ENCODE assay signal across 21 cellular contexts in the genomic region with DNA sequence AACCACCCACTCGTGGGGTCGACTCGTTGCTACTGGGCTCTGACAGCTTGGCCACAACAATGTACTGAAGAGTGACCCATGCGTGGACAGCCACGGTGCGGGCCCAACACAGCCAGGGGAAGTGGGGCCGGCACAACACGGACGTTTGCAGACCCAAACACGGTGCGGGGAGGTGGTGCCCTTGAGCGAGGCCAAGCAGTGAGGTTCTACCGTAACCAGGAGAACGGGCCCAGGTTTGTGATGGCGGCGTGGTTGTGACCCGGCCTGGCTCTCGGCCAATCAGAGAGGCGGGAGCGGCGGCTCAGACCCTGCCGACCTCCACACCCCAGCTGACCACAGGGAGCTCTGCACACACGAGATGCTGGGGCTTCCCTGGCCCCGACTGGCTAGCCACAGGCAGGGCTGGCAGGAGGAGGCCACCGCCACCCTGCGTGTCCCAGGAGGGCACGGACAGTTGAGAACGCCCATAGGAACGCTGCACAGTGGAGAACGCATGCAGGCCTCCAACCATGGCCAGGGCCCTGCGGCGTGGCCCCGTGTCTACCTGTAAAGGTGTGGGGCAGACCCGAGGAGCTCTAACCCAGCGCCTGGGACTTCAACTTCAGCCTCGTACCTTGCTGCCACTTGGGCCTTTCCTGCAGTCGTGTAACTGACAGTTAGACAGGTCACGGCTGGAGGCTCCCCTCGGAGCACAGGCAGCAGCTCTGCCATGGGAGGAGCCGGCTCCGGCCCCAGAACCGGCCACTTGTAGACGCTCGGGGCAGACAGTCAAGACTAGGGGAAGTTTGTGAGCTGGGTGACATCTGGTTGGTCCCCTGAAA. TPM values are rescaled to one million over a fixed set of nuclear protein-coding genes. Genes with fewer than 3 reads are reported as not detected.
DNase-seq lines count a peak whose midpoint lies in the region; ATAC-seq lines count a peak whose summit lies in the region.
"Had no signal": no experiment of that assay in that cellular context is flagged by ENCODE, and none has a peak within 500 bp of the region (broad histone marks: within the 10 kb centered on the region; RNA-seq: fewer than 3 reads in every experiment).

No MANE protein-coding gene starts in this region.

- no peaks in the 10 kb centered on the region for H3K27me3 ChIP-seq in H7 (ENCODE audit: control insufficient read depth, insufficient read depth, low read length)
- H3K27me3 ChIP-seq in SJCRH30, result no peaks in the 10 kb centered on the region
- H3K27me3 ChIP-seq in right cardiac atrium (ENCODE audit: control insufficient read depth, insufficient read depth), result no peaks in the 10 kb centered on the region

- WGBS in right cardiac atrium, result 84% methylated on average over 44 of the region's 44 CpGs

- DNase-seq in H7 (peak; percentile 71), SJCRH30 (no peak), right cardiac atrium (peak in 2 of 3 donors; percentile 44 to 62), posterior vena cava (ENCODE audit: low spot score) (peak; percentile 79), HT-29 (ENCODE audit: low spot score) (no peak), NCI-H2029 (lab: John Stamatoyannopoulos, UW) (no peak), NCI-H1417 (lab: John Stamatoyannopoulos, UW) (no peak)
- DNase-seq: activated CD8-positive, alpha-beta memory T cell treated with anti-CD3 and anti-CD28 coated beads for 24 hours; activated T-cell treated with anti-CD3 and anti-CD28 coated beads, Interleukin-2, amount 50 U/mL, for 48 hours; effector memory CD4-positive, alpha-beta T cell; GF-D8; HCEC 1CT; kidney glomerular epithelial cell; mesenchymal stem cell; naive B cell; NCI-H526 treated with DMSO at 0.1 percent for 48 hours; stimulated activated CD4-positive, alpha-beta T cell treated with anti-CD3 and anti-CD28 coated beads, Interleukin-4, amount 100 ng/mL, for 24 hours; stimulated activated naive CD4-positive, alpha-beta T cell treated with Interleukin-2 at 50 U/mL for 16 hours; SW 1271 had no signal

- H3K27ac ChIP-seq in SJCRH30, result peak overlapping the region; percentile 36
- H3K27ac ChIP-seq in right cardiac atrium (ENCODE audit: low read length), result no peak overlapping the region
- H3K27ac ChIP-seq: KMS-11 had no signal

- H3K4me3 ChIP-seq in H7 (ENCODE audit: insufficient read depth, low read depth, low read length), result no peak overlapping the region
- H3K4me3 ChIP-seq in SJCRH30, result no peak overlapping the region
- no peak overlapping the region for H3K4me3 ChIP-seq in right cardiac atrium (ENCODE audit: low read length)

- H3K36me3 ChIP-seq in H7 (replicated peaks; ENCODE audit: control insufficient read depth, insufficient read depth, low read length) (peaks cover 20% of the 10 kb centered on the region), SJCRH30 (peaks cover 43% of the 10 kb centered on the region)

- intact Hi-C loops in right cardiac atrium (cut with DNase I), result no loop called here
- intact Hi-C loops in posterior vena cava (cut with DNase I), result no loop called here

- no peak for ATAC-seq in right cardiac atrium
- no peak for ATAC-seq in HG03469 (IDR thresholded peaks at IDR 0.05; ENCODE audit: unreplicated experiment)

- H3K9me3 ChIP-seq in SJCRH30 (replicated peaks) (no peaks in the 10 kb centered on the region), right cardiac atrium (ENCODE audit: control insufficient read depth, low read length) (no peaks in the 10 kb centered on the region)

- H3K4me1 ChIP-seq in SJCRH30, result peaks cover 22% of the 10 kb centered on the region
- H3K4me1 ChIP-seq in right cardiac atrium (ENCODE audit: control insufficient read depth, insufficient read depth, low read length), result peaks cover 16% of the 10 kb centered on the region

RNA-seq across cellular contexts. Expression of a gene that starts 13.7 kb away (rescaled TPM):
- total RNA-seq in H7 (2014; rRNA removed; shearing (Covaris generic)), result 9.4 and 14.7 TPM in 2 replicates
- total RNA-seq in SJCRH30 (2014; rRNA removed; shearing (Covaris generic)), result 39.5 and 43.3 TPM in 2 replicates
- total RNA-seq in right cardiac atrium (10 to 100 TPM; 27.4 to 37.3 (median 31.5) TPM), posterior vena cava (10 to 100 TPM; 32.2 to 32.6 TPM)
- polyA plus RNA-seq in right cardiac atrium, result 13.0 TPM
- total RNA-seq in HT-29 (2014; rRNA removed; shearing (Covaris generic)), result 15.8 and 21.8 TPM in 2 replicates

RNA-seq across cellular contexts. Expression of a gene that starts 28.9 kb away (rescaled TPM):
- total RNA-seq in H7 (2014; rRNA removed; shearing (Covaris generic)), result 16.2 and 25.7 TPM in 2 replicates
- 20.1 and 20.2 TPM in 2 replicates for total RNA-seq in SJCRH30 (2014; rRNA removed; shearing (Covaris generic))
- total RNA-seq in right cardiac atrium, result 10 to 100 TPM in 3 of 4 donors, 1 to 10 TPM in 1; 9.2 to 12.1 (median 11.2) TPM
- 4.7 TPM for polyA plus RNA-seq in right cardiac atrium
- total RNA-seq in posterior vena cava, result 10 to 100 TPM; 11.9 to 14.3 TPM
- total RNA-seq in HT-29 (2014; rRNA removed; shearing (Covaris generic)), result 14.2 and 21.0 TPM in 2 replicates

Comparison
In these comparisons a context has a peak if more than half of its experiments do, and no peak if none do; other contexts are left out.
1. DNase-seq: peak in H7 (single experiment), right cardiac atrium (2 of 3) and posterior vena cava (single experiment); none in SJCRH30 (0 of 2), HT-29 (single experiment), NCI-H2029 (single experiment) and NCI-H1417 (0 of 3).